In genomic region chr16:67884684-67885083, GRCh38 we compare ENCODE assay signal across 8 cellular contexts. TPM values are rescaled to one million over a fixed set of nuclear protein-coding genes. Genes with fewer than 3 reads are reported as not detected.
A peak's percentile ranks its signal among the peaks of the same experiment; 100 is the strongest.
DNase-seq lines count a peak whose midpoint lies in the region; ATAC-seq and TF ChIP-seq lines count a peak whose summit lies in the region.

TSS of gene NRN1L (plus strand) at chr16:67884885. CDS start at chr16:67884904, 19 bp downstream.

- H3K9me3 ChIP-seq in CD4-positive, alpha-beta memory T cell (ENCODE audit: control insufficient read depth in 1 of 2, low read length in 2 of 2), result no peaks in the 10 kb centered on the region
- no peaks in the 10 kb centered on the region for H3K9me3 ChIP-seq in tibial artery

- no peaks in the 10 kb centered on the region for H3K27me3 Mint-ChIP-seq in CD4-positive, alpha-beta memory T cell
- no peaks in the 10 kb centered on the region for H3K27me3 Mint-ChIP-seq in activated CD8-positive, alpha-beta T cell treated with anti-CD3 and anti-CD28 coated beads for 36 hours

- no peak within 1 kb of the TSS for H3K27ac ChIP-seq in CD4-positive, alpha-beta memory T cell (ENCODE audit: low read depth, low read length)
- peak within 1 kb of the TSS; percentile 66 for H3K27ac ChIP-seq in tibial artery

- TF ChIP-seq CTCF in tibial artery (IDR thresholded peaks at IDR 0.05), result no peak
- TF ChIP-seq CTCF in activated CD8-positive, alpha-beta T cell treated with anti-CD3 and anti-CD28 coated beads for 36 hours (IDR thresholded peaks at IDR 0.05), result no peak

- H3K27me3 ChIP-seq in CD4-positive, alpha-beta memory T cell (ENCODE audit: insufficient read depth, low read length), result no peaks in the 10 kb centered on the region
- H3K27me3 ChIP-seq in tibial artery, result no peaks in the 10 kb centered on the region

- intact Hi-C loops in CD4-positive, alpha-beta memory T cell (cut with micrococcal nuclease), result no loop called here
- intact Hi-C loops in tibial artery (cut with DNase I; ENCODE audit: low total_unique reads), result loop anchor here (5.0 to 10.0 kb wide), 2 partner anchors 50 to 158 kb away; no protein-coding TSS in a partner anchor
- intact Hi-C loops in activated CD8-positive, alpha-beta T cell treated with anti-CD3 and anti-CD28 coated beads for 36 hours (cut with micrococcal nuclease), result no loop called here

- no peak within 1 kb of the TSS for H3K4me3 ChIP-seq in CD4-positive, alpha-beta memory T cell (ENCODE audit: low read length in 2 of 2)
- peak within 1 kb of the TSS; percentile 35 to 36 for H3K4me3 ChIP-seq in tibial artery

- DNase-seq in CD4-positive, alpha-beta memory T cell, result no peak
- peak; percentile 85 for DNase-seq in NCI-H2196 (lab: John Stamatoyannopoulos, UW; ENCODE audit: unreplicated experiment)
- DNase-seq in dedifferentiated amniotic fluid mesenchymal stem cell (ENCODE audit: extremely low spot score), result peak; percentile 47
- DNase-seq in left lobe of liver (ENCODE audit: low spot score), result peak; percentile 93
- DNase-seq in tibial artery, result peak; percentile 89 to 95
- DNase-seq in activated CD8-positive, alpha-beta T cell treated with anti-CD3 and anti-CD28 coated beads for 36 hours, result no peak
- no peak for DNase-seq in OCI-M2 (lab: John Stamatoyannopoulos, UW; ENCODE audit: unreplicated experiment)
- no peak for DNase-seq in NK-92 (lab: John Stamatoyannopoulos, UW; ENCODE audit: unreplicated experiment)

- H3K27ac Mint-ChIP-seq in CD4-positive, alpha-beta memory T cell, result peak within 1 kb of the TSS in 5 of 7 donors; percentile 22 to 83 (median 55)
- no peak within 1 kb of the TSS for H3K27ac Mint-ChIP-seq in activated CD8-positive, alpha-beta T cell treated with anti-CD3 and anti-CD28 coated beads for 36 hours

- CTCF ChIA-PET in CD4-positive, alpha-beta memory T cell (lab: Charles Lee; ENCODE audit: partially characterized antibody), result interaction anchor here (1.1 to 5.4 kb wide), 17 partner anchors 13 to 364 kb away, joined by 3 to 73 read pairs (median 6); partner anchors contain the start of genes DDX28, DUS2, NUTF2 and PSMB10
- CTCF ChIA-PET in activated CD8-positive, alpha-beta T cell treated with anti-CD3 and anti-CD28 coated beads for 36 hours (lab: Charles Lee), result interaction anchor here (1.2 to 6.3 kb wide), 28 partner anchors 8 to 403 kb away, joined by 3 to 81 read pairs (median 12); partner anchors contain the start of genes ATP6V0D1, CTRL, EDC4 and GFOD2

- POLR2A ChIA-PET in CD4-positive, alpha-beta memory T cell (lab: Charles Lee; ENCODE audit: partially characterized antibody), result interaction anchor here (0.9 to 1.8 kb wide), 4 partner anchors 12 to 156 kb away, joined by 3 to 6 read pairs (median 4); partner anchors contain the start of genes CTRL and EDC4
- POLR2A ChIA-PET in activated CD8-positive, alpha-beta T cell treated with anti-CD3 and anti-CD28 coated beads for 36 hours (lab: Charles Lee), result interaction anchor here (1.0 to 2.0 kb wide), 5 partner anchors 8 to 37 kb away, joined by 3 to 8 read pairs (median 3); partner anchors contain the start of genes CENPT and EDC4

- peaks cover 0 to 3% (median 0%) of the 10 kb centered on the region in 8 donors for H3K9me3 Mint-ChIP-seq in CD4-positive, alpha-beta memory T cell
- no peaks in the 10 kb centered on the region for H3K9me3 Mint-ChIP-seq in activated CD8-positive, alpha-beta T cell treated with anti-CD3 and anti-CD28 coated beads for 36 hours

- no peak within 1 kb of the TSS for H3K4me3 Mint-ChIP-seq in CD4-positive, alpha-beta memory T cell
- H3K4me3 Mint-ChIP-seq in activated CD8-positive, alpha-beta T cell treated with anti-CD3 and anti-CD28 coated beads for 36 hours, result no peak within 1 kb of the TSS

- H3K4me1 Mint-ChIP-seq in CD4-positive, alpha-beta memory T cell, result peaks cover 0 to 1% (median 0%) of the 10 kb centered on the region in 4 donors
- H3K4me1 Mint-ChIP-seq in activated CD8-positive, alpha-beta T cell treated with anti-CD3 and anti-CD28 coated beads for 36 hours (ENCODE audit: low read depth), result no peaks in the 10 kb centered on the region

- peak; percentile 94 for ATAC-seq in left lobe of liver
- ATAC-seq in activated CD8-positive, alpha-beta T cell treated with anti-CD3 and anti-CD28 coated beads for 36 hours, result no peak

- peaks cover 50% of the 10 kb centered on the region for H3K36me3 ChIP-seq in CD4-positive, alpha-beta memory T cell (ENCODE audit: insufficient read depth, low read length)
- peaks cover 38 to 63% (median 45%) of the 10 kb centered on the region in 3 donors for H3K36me3 ChIP-seq in tibial artery

- H3K4me1 ChIP-seq in CD4-positive, alpha-beta memory T cell (ENCODE audit: insufficient read depth, low read length), result no peaks in the 10 kb centered on the region
- peaks cover 0 to 23% (median 11%) of the 10 kb centered on the region in 4 donors for H3K4me1 ChIP-seq in tibial artery

- peaks cover 29 to 47% of the 10 kb centered on the region in 2 donors for H3K36me3 Mint-ChIP-seq in CD4-positive, alpha-beta memory T cell
- peaks cover 10% of the 10 kb centered on the region for H3K36me3 Mint-ChIP-seq in activated CD8-positive, alpha-beta T cell treated with anti-CD3 and anti-CD28 coated beads for 36 hours (ENCODE audit: low read depth)

RNA-seq across cellular contexts. Expression of gene NRN1L, which starts in this region (rescaled TPM):
- total RNA-seq in CD4-positive, alpha-beta memory T cell, result 1 to 10 TPM; 5.9 to 7.0 TPM
- under 1 TPM; 0.81 to 0.96 TPM for polyA plus RNA-seq in CD4-positive, alpha-beta memory T cell
- total RNA-seq in left lobe of liver, result 0.88 TPM
- under 1 TPM in 1 of 2 experiments, not detected in 1; 0.83 TPM for total RNA-seq in activated CD8-positive, alpha-beta T cell treated with anti-CD3 and anti-CD28 coated beads for 36 hours

Comparison
In these comparisons a context has a peak if more than half of its experiments do, and no peak if none do; other contexts are left out.
1. Peak in DNase-seq and ATAC-seq in left lobe of liver; RNA of the gene not detected or under 1 TPM.
2. DNase-seq: peak in NCI-H2196 (single experiment), dedifferentiated amniotic fluid mesenchymal stem cell (single experiment) and tibial artery (2 of 2); none in CD4-positive, alpha-beta memory T cell (0 of 5), activated CD8-positive, alpha-beta T cell treated with anti-CD3 and anti-CD28 coated beads for 36 hours (single experiment), OCI-M2 (single experiment) and NK-92 (single experiment).
3. H3K4me3 ChIP-seq: peak in tibial artery (2 of 2); none in CD4-positive, alpha-beta memory T cell (0 of 2).